9 cellular contexts compared by ENCODE assay signal in genomic region chr10:91043173-91043910, GRCh38.
DNase-seq lines count a peak whose midpoint lies in the region; ATAC-seq and TF ChIP-seq lines count a peak whose summit lies in the region.
"Had no signal": no experiment of that assay in that cellular context is flagged by ENCODE, and none has a peak within 500 bp of the region (broad histone marks: within the 10 kb centered on the region; RNA-seq: fewer than 3 reads in every experiment).

No MANE protein-coding gene starts in this region.

- H3K9me2 ChIP-seq in GM23338 (ENCODE audit: insufficient read depth) (no peaks in the 10 kb centered on the region), Karpas-422 (replicated peaks; ENCODE audit: insufficient read depth, low read length) (no peaks in the 10 kb centered on the region)

- H3K27ac ChIP-seq in GM23338 (ENCODE audit: low read depth), result no peak overlapping the region
- no peak overlapping the region for H3K27ac ChIP-seq in uterus
- no peak overlapping the region for H3K27ac ChIP-seq in Karpas-422 (ENCODE audit: low read length)

- H3K79me2 ChIP-seq in GM23338 (replicated peaks; ENCODE audit: insufficient read depth), result no peaks in the 10 kb centered on the region
- H3K79me2 ChIP-seq in Karpas-422 (ENCODE audit: low read length), result no peaks in the 10 kb centered on the region

- peak; percentile 67 to 75 for TF ChIP-seq CTCF in GM23338 (conservative IDR thresholded peaks at IDR 0.05; ENCODE audit: low read depth in 2 of 2)
- TF ChIP-seq CTCF in uterus (IDR thresholded peaks at IDR 0.05), result peak in 3 of 4 experiments; percentile 26 to 50 (median 29)

- intact Hi-C loops in left cardiac atrium (cut with DNase I), result loop anchor here (5.0 to 10.0 kb wide), 2 partner anchors 209 to 211 kb away; no protein-coding TSS in a partner anchor
- intact Hi-C loops in uterus (cut with DNase I; ENCODE audit: low total_unique reads), result no loop called here

- DNase-seq in A172 (ENCODE audit: low spot score) (peak; percentile 47), GM23338 (ENCODE audit: low spot score) (peak; percentile 56), left cardiac atrium (no peak), uterus (no peak), Karpas-422 (no peak)
- no peak for DNase-seq in natural killer cell treated with Interleukin-12 subunit alpha and Interleukin-12 subunit beta and Interleukin-15 and Interleukin-18, amount 100 ng/mL, for 72 hours (ENCODE audit: low spot score)

- ATAC-seq in GM23338 (peak; percentile 92), SK-N-SH treated with all-trans-retinoic acid at 6 μM for 48 hours (peak; percentile 97), left cardiac atrium (peak; percentile 79 to 81), GM19023 (IDR thresholded peaks at IDR 0.05; ENCODE audit: unreplicated experiment) (no peak)
- no peak for ATAC-seq in natural killer cell treated with Interleukin-12 subunit alpha and Interleukin-12 subunit beta and Interleukin-15 and Interleukin-18, amount 100 ng/mL, for 72 hours

- no peak overlapping the region for H3K9ac ChIP-seq in Karpas-422 (ENCODE audit: low read length)

- H3K36me3 Mint-ChIP-seq in GM23338 (ENCODE audit: low read depth), result no peaks in the 10 kb centered on the region
- H3K36me3 Mint-ChIP-seq in natural killer cell treated with Interleukin-12 subunit alpha and Interleukin-12 subunit beta and Interleukin-15 and Interleukin-18, amount 100 ng/mL, for 72 hours, result no peaks in the 10 kb centered on the region

- H3K36me3 ChIP-seq in GM23338 (ENCODE audit: insufficient read depth), result no peaks in the 10 kb centered on the region
- no peaks in the 10 kb centered on the region for H3K36me3 ChIP-seq in uterus
- H3K36me3 ChIP-seq in Karpas-422 (ENCODE audit: insufficient read depth, low read length), result no peaks in the 10 kb centered on the region

- no peak for TF ChIP-seq POLR2A in uterus (IDR thresholded peaks at IDR 0.05)

- H3K9me3 Mint-ChIP-seq in GM23338, result no peaks in the 10 kb centered on the region
- H3K9me3 Mint-ChIP-seq in natural killer cell treated with Interleukin-12 subunit alpha and Interleukin-12 subunit beta and Interleukin-15 and Interleukin-18, amount 100 ng/mL, for 72 hours, result no peaks in the 10 kb centered on the region

- H3K27me3 ChIP-seq in GM23338 (ENCODE audit: insufficient read depth) (no peaks in the 10 kb centered on the region), uterus (no peaks in the 10 kb centered on the region), Karpas-422 (ENCODE audit: low read length) (no peaks in the 10 kb centered on the region)

- H3K4me3 ChIP-seq in GM23338, result no peak overlapping the region
- no peak overlapping the region for H3K4me3 ChIP-seq in uterus
- no peak overlapping the region for H3K4me3 ChIP-seq in Karpas-422 (ENCODE audit: low read length)

- H3F3A ChIP-seq in GM23338 (replicated peaks; ENCODE audit: low read depth), result no peaks in the 10 kb centered on the region

- H2AFZ ChIP-seq in GM23338, result no peak overlapping the region
- H2AFZ ChIP-seq in Karpas-422 (ENCODE audit: low read length), result no peak overlapping the region

- H3K27ac Mint-ChIP-seq in GM23338, result no peak overlapping the region
- no peak overlapping the region for H3K27ac Mint-ChIP-seq in natural killer cell treated with Interleukin-12 subunit alpha and Interleukin-12 subunit beta and Interleukin-15 and Interleukin-18, amount 100 ng/mL, for 72 hours
- H3K27ac Mint-ChIP-seq: activated naive CD8-positive, alpha-beta T cell had no signal

- H3K4me3 Mint-ChIP-seq in GM23338, result no peak overlapping the region
- H3K4me3 Mint-ChIP-seq in natural killer cell treated with Interleukin-12 subunit alpha and Interleukin-12 subunit beta and Interleukin-15 and Interleukin-18, amount 100 ng/mL, for 72 hours, result no peak overlapping the region
- H3K4me3 Mint-ChIP-seq: activated naive CD8-positive, alpha-beta T cell had no signal

- H3K4me1 ChIP-seq in GM23338 (ENCODE audit: insufficient read depth) (no peaks in the 10 kb centered on the region), uterus (no peaks in the 10 kb centered on the region), Karpas-422 (ENCODE audit: low read length) (no peaks in the 10 kb centered on the region)

- H3K4me1 Mint-ChIP-seq in GM23338, result 0 out of 3 replicates have a peak, but pooled peaks cover 3% of the 10 kb centered on the region
- peaks cover under 1 to 2% of the 10 kb centered on the region in 2 donors for H3K4me1 Mint-ChIP-seq in natural killer cell treated with Interleukin-12 subunit alpha and Interleukin-12 subunit beta and Interleukin-15 and Interleukin-18, amount 100 ng/mL, for 72 hours (ENCODE audit: low read depth in 2 of 2)

- H3K4me2 ChIP-seq in GM23338 (no peak overlapping the region), Karpas-422 (ENCODE audit: low read depth, low read length, poor library complexity, severe bottlenecking) (no peak overlapping the region)

- H3K9me3 ChIP-seq in uterus, result no peaks in the 10 kb centered on the region
- no peaks in the 10 kb centered on the region for H3K9me3 ChIP-seq in Karpas-422 (ENCODE audit: low read length)

- no peaks in the 10 kb centered on the region for H3K27me3 Mint-ChIP-seq in GM23338 (ENCODE audit: insufficient read depth, low read depth, poor library complexity)
- peaks cover 26 to 27% of the 10 kb centered on the region in 2 donors for H3K27me3 Mint-ChIP-seq in natural killer cell treated with Interleukin-12 subunit alpha and Interleukin-12 subunit beta and Interleukin-15 and Interleukin-18, amount 100 ng/mL, for 72 hours

- H4K20me1 ChIP-seq in GM23338 (replicated peaks; ENCODE audit: insufficient read depth) (no peaks in the 10 kb centered on the region; the same call in 1 of the 2 replicates), Karpas-422 (ENCODE audit: insufficient read depth, low read depth, low read length) (no peaks in the 10 kb centered on the region)

TF ChIP-seq in GM23338, 12 proteins besides CTCF, POLR2A, EP300 and RAD21 (continues in another document):
- TF ChIP-seq POLR2AphosphoS5 (IDR thresholded peaks at IDR 0.05; ENCODE audit: low read depth) (no peak), ZNF331 (CRISPR knock-in tag; IDR thresholded peaks at IDR 0.05; ENCODE audit: low read depth) (no peak), EZH2 (IDR thresholded peaks at IDR 0.05; ENCODE audit: low read depth, unreplicated experiment) (no peak), CREB1 (CRISPR knock-in tag; IDR thresholded peaks at IDR 0.05; ENCODE audit: low read depth) (no peak), JUNB (IDR thresholded peaks at IDR 0.05; ENCODE audit: unreplicated experiment) (no peak), ETS1 (IDR thresholded peaks at IDR 0.05) (no peak), STAT1 (IDR thresholded peaks at IDR 0.05; ENCODE audit: unreplicated experiment) (no peak)

TF ChIP-seq in SK-N-SH treated with all-trans-retinoic acid at 6 μM for 48 hours, 23 proteins besides CTCF, POLR2A, EP300 and RAD21 (continues in another document):
- no peak for TF ChIP-seq PPARA (CRISPR knock-in tag; IDR thresholded peaks at IDR 0.05; ENCODE audit: borderline replicate concordance)
- no peak for TF ChIP-seq CSRNP3 (CRISPR knock-in tag; IDR thresholded peaks at IDR 0.05)
- TF ChIP-seq BACH2 (CRISPR knock-in tag; IDR thresholded peaks at IDR 0.05; ENCODE audit: borderline replicate concordance), result no peak
- no peak for TF ChIP-seq ZFP30 (CRISPR knock-in tag; IDR thresholded peaks at IDR 0.05)
- TF ChIP-seq TOX (CRISPR knock-in tag; IDR thresholded peaks at IDR 0.05; ENCODE audit: borderline replicate concordance), result no peak
- no peak for TF ChIP-seq PATZ1 (CRISPR knock-in tag; IDR thresholded peaks at IDR 0.05; ENCODE audit: borderline replicate concordance)
- no peak for TF ChIP-seq TCF4 (CRISPR knock-in tag; IDR thresholded peaks at IDR 0.05; ENCODE audit: borderline replicate concordance)
- TF ChIP-seq ZFP3 (CRISPR knock-in tag; IDR thresholded peaks at IDR 0.05), result no peak
- no peak for TF ChIP-seq ZNF70 (CRISPR knock-in tag; IDR thresholded peaks at IDR 0.05)
- no peak for TF ChIP-seq ISL1 (CRISPR knock-in tag; IDR thresholded peaks at IDR 0.05)
- no peak for TF ChIP-seq RARB (CRISPR knock-in tag; IDR thresholded peaks at IDR 0.05)
- TF ChIP-seq ESRRG (CRISPR knock-in tag; IDR thresholded peaks at IDR 0.05), result no peak
- TF ChIP-seq GLIS3 (CRISPR knock-in tag; IDR thresholded peaks at IDR 0.05), result no peak

Comparison
In these comparisons a context has a peak if more than half of its experiments do, and no peak if none do; other contexts are left out.
1. DNase-seq: peak in A172 (single experiment) and GM23338 (single experiment); none in left cardiac atrium (single experiment), uterus (0 of 2), Karpas-422 (single experiment) and natural killer cell treated with Interleukin-12 subunit alpha and Interleukin-12 subunit beta and Interleukin-15 and Interleukin-18, amount 100 ng/mL, for 72 hours (single experiment).
2. ATAC-seq: peak in GM23338 (single experiment), SK-N-SH treated with all-trans-retinoic acid at 6 μM for 48 hours (single experiment) and left cardiac atrium (2 of 2); none in GM19023 (single experiment) and natural killer cell treated with Interleukin-12 subunit alpha and Interleukin-12 subunit beta and Interleukin-15 and Interleukin-18, amount 100 ng/mL, for 72 hours (0 of 2).